Comparison of ENCODE assay signal across 11 cellular contexts in the genomic region with DNA sequence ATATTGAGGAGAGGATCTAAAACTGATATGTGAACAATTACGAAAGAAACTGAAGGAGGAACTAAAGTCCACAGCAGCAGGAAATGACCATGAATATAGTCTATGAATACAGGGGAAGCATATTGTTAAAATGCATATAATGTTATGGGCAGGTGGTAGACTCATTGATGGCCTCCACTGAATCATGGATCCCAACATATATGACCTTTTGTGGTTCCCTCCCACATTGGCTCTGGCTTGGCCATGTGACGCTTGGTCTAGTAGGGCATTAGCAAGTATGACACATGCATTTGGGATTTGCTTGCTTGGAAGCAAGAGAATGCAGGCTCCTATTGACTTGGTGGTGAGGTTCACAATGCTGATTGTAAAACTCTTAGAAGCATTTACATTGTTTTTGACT. TPM values are rescaled to one million over a fixed set of nuclear protein-coding genes. Genes with fewer than 3 reads are reported as not detected.
DNase-seq lines count a peak whose midpoint lies in the region; ATAC-seq, FAIRE-seq and TF ChIP-seq lines count a peak whose summit lies in the region.
"Had no signal": no experiment of that assay in that cellular context is flagged by ENCODE, and none has a peak within 500 bp of the region (broad histone marks: within the 10 kb centered on the region; RNA-seq: fewer than 3 reads in every experiment).

No MANE protein-coding gene starts in this region.

- FAIRE-seq in kidney (lab: Jason Lieb, UNC) = no peak

- H3K4ac ChIP-seq in mesendoderm (ENCODE audit: low read depth, low read length) = no peak overlapping the region

- H3K79me1 ChIP-seq in mesendoderm (ENCODE audit: low read length) = no peaks in the 10 kb centered on the region

- H3K9me3 ChIP-seq in kidney (ENCODE audit: control insufficient read depth in 1 of 2, low read length in 2 of 2) (no peaks in the 10 kb centered on the region), PC-9 (ENCODE audit: insufficient read depth, low read depth) (no peaks in the 10 kb centered on the region)

- H3K79me2 ChIP-seq in mesendoderm (ENCODE audit: control insufficient read depth, insufficient read depth, low read length) (no peaks in the 10 kb centered on the region), PC-9 (ENCODE audit: low read depth) (no peaks in the 10 kb centered on the region)

- peak; percentile 13 for DNase-seq in Caki2 (ENCODE audit: low read depth)
- peak; percentile 25 to 37 for DNase-seq in Kasumi-1 (lab: John Stamatoyannopoulos, UW)
- peak; percentile 58 for DNase-seq in amniotic epithelial cell (ENCODE audit: low read depth)
- DNase-seq in mesendoderm = peak; percentile 92
- no peak for DNase-seq in kidney
- DNase-seq in SHP77 treated with DMSO at 0.1 percent for 48 hours (lab: John Stamatoyannopoulos, UW) = no peak
- DNase-seq in PC-9 = no peak
- DNase-seq: activated B cell treated with CpG ODN at 0.5 μM for 24 hours; activated T-cell treated with anti-CD3 and anti-CD28 coated beads, Interleukin-2, amount 50 U/mL, for 48 hours had no signal

- no peak for TF ChIP-seq CTCF in kidney (IDR thresholded peaks at IDR 0.05; ENCODE audit: borderline replicate concordance, extremely low read depth, insufficient read depth)
- no peak for TF ChIP-seq CTCF in PC-9 (conservative IDR thresholded peaks at IDR 0.05)

- H4K5ac ChIP-seq in mesendoderm (ENCODE audit: low read length) = no peak overlapping the region

- H2AK5ac ChIP-seq in mesendoderm (ENCODE audit: low read length) = no peak overlapping the region

- no peak overlapping the region for H3K23ac ChIP-seq in mesendoderm (ENCODE audit: low read length)

- no peak overlapping the region for H2BK5ac ChIP-seq in mesendoderm (ENCODE audit: low read length)

- H3K18ac ChIP-seq in mesendoderm (ENCODE audit: low read length) = no peak overlapping the region

- intact Hi-C loops in kidney (cut with DNase I) = no loop called here
- intact Hi-C loops in PC-9 (cut with micrococcal nuclease; ENCODE audit: unreplicated experiment) = loop anchor here (5.0 kb wide), 2 partner anchors 208 to 933 kb away; no protein-coding TSS in a partner anchor

- H3K9ac ChIP-seq in mesendoderm (ENCODE audit: low read length) = no peak overlapping the region
- no peak overlapping the region for H3K9ac ChIP-seq in kidney (ENCODE audit: low read length in 2 of 2)

- H3K4me1 ChIP-seq in mesendoderm (ENCODE audit: control insufficient read depth, low read depth, low read length) = no peaks in the 10 kb centered on the region
- H3K4me1 ChIP-seq in kidney (ENCODE audit: control insufficient read depth in 1 of 2, insufficient read depth in 1 of 2, low read depth in 1 of 2, low read length in 2 of 2) = no peaks in the 10 kb centered on the region
- H3K4me1 ChIP-seq in PC-9 (replicated peaks; ENCODE audit: insufficient read depth) = no peaks in the 10 kb centered on the region

- no peak for ATAC-seq in GM19397 (IDR thresholded peaks at IDR 0.05; ENCODE audit: unreplicated experiment)

- H2BK15ac ChIP-seq in mesendoderm (replicated peaks; ENCODE audit: low read depth) = no peak overlapping the region

- H3F3A ChIP-seq in PC-9 (ENCODE audit: insufficient read depth, low read depth) = no peaks in the 10 kb centered on the region

- no peak overlapping the region for H3K56ac ChIP-seq in mesendoderm (ENCODE audit: low read length)

- in situ Hi-C loops in Caki2 (cut with HindIII; ENCODE audit: low pct_unique_long_range_greater_than_20kb, low sequenced_read_pairs) = no loop called here

- WGBS in mesendoderm (ENCODE audit: extremely low coverage, insufficient coverage, low lambda C conversion rate) = no CpG with 5 or more reads among the region's 2 CpGs

- H3K27me3 ChIP-seq in mesendoderm (ENCODE audit: insufficient read depth, low read length, poor library complexity) (no peaks in the 10 kb centered on the region), PC-9 (ENCODE audit: insufficient read depth, low read depth) (no peaks in the 10 kb centered on the region)

- no peak overlapping the region for H3K4me3 ChIP-seq in mesendoderm (ENCODE audit: low read length)
- no peak overlapping the region for H3K4me3 ChIP-seq in kidney (ENCODE audit: low read length in 2 of 2)
- no peak overlapping the region for H3K4me3 ChIP-seq in PC-9
- H3K4me3 ChIP-seq: skin epidermis had no signal

- no peak overlapping the region for H4K8ac ChIP-seq in mesendoderm (ENCODE audit: low read depth, low read length)

- H3K36me3 ChIP-seq in mesendoderm (ENCODE audit: control insufficient read depth, insufficient read depth, low read length) (no peaks in the 10 kb centered on the region), kidney (ENCODE audit: control insufficient read depth in 1 of 2, insufficient read depth in 2 of 2, low read length in 2 of 2) (no peaks in the 10 kb centered on the region), PC-9 (ENCODE audit: low read depth) (no peaks in the 10 kb centered on the region)

- POLR2A ChIA-PET in PC-9 (lab: Charles Lee; ENCODE audit: unreplicated experiment) = no interaction called here

- H2AFZ ChIP-seq in PC-9 = no peak overlapping the region

- H3K27ac ChIP-seq in mesendoderm (ENCODE audit: low read depth, low read length) = no peak overlapping the region
- H3K27ac ChIP-seq in kidney (ENCODE audit: low read depth in 2 of 2, low read length in 2 of 2) = no peak overlapping the region
- no peak overlapping the region for H3K27ac ChIP-seq in PC-9
- H3K27ac ChIP-seq: skin epidermis had no signal

- no peaks in the 10 kb centered on the region for H4K20me1 ChIP-seq in PC-9 (ENCODE audit: insufficient read depth)

- no TSS peak for BruUV-seq in PC-9 (replicated peaks; lab: Mats Ljungman, UMichigan)

- no peaks in the 10 kb centered on the region for H3K9me2 ChIP-seq in PC-9 (ENCODE audit: insufficient read depth)

- H3K4me2 ChIP-seq in mesendoderm (ENCODE audit: low read length) (no peak overlapping the region), PC-9 (no peak overlapping the region)

- CTCF ChIA-PET in PC-9 (lab: Charles Lee) = no interaction called here

- no peak overlapping the region for H2BK120ac ChIP-seq in mesendoderm (ENCODE audit: low read depth, low read length)

RNA-seq across cellular contexts. Expression of a gene that starts 55.2 kb away (rescaled TPM):
- 40.7 and 55.4 TPM in 2 replicates for total RNA-seq in Caki2 (2014; rRNA removed; shearing (Covaris generic); ENCODE audit: low replicate concordance)
- polyA plus RNA-seq in mesendoderm (2013, experiment 1 of 2) = 84.1 TPM
- 82.3 TPM for polyA plus RNA-seq in mesendoderm (2013, experiment 2 of 2)
- 113 TPM for total RNA-seq in kidney
- 57.9 TPM for polyA plus RNA-seq in kidney (ENCODE audit: insufficient read depth, low read depth, low replicate concordance)
- total RNA-seq in PC-9 (2021) = 63.1 and 63.8 TPM in 2 replicates

Comparison
In these comparisons a context has a peak if more than half of its experiments do, and no peak if none do; other contexts are left out.
1. DNase-seq: peak in Caki2 (single experiment), Kasumi-1 (2 of 2), amniotic epithelial cell (single experiment) and mesendoderm (single experiment); none in kidney (single experiment), SHP77 treated with DMSO at 0.1 percent for 48 hours (single experiment) and PC-9 (0 of 2).